Comparison of ENCODE assay signal across 1 cellular context in genomic region chr15:42590619-42591237, GRCh38.
A peak's percentile ranks its signal among the peaks of the same experiment; 100 is the strongest.
TF ChIP-seq lines count a peak whose summit lies in the region.

No MANE protein-coding gene starts in this region.

TF ChIP-seq in HepG2, 621 proteins besides CTCF, POLR2A, EP300 and RAD21 (continued from another document):
- TF ChIP-seq, protein P1, sequence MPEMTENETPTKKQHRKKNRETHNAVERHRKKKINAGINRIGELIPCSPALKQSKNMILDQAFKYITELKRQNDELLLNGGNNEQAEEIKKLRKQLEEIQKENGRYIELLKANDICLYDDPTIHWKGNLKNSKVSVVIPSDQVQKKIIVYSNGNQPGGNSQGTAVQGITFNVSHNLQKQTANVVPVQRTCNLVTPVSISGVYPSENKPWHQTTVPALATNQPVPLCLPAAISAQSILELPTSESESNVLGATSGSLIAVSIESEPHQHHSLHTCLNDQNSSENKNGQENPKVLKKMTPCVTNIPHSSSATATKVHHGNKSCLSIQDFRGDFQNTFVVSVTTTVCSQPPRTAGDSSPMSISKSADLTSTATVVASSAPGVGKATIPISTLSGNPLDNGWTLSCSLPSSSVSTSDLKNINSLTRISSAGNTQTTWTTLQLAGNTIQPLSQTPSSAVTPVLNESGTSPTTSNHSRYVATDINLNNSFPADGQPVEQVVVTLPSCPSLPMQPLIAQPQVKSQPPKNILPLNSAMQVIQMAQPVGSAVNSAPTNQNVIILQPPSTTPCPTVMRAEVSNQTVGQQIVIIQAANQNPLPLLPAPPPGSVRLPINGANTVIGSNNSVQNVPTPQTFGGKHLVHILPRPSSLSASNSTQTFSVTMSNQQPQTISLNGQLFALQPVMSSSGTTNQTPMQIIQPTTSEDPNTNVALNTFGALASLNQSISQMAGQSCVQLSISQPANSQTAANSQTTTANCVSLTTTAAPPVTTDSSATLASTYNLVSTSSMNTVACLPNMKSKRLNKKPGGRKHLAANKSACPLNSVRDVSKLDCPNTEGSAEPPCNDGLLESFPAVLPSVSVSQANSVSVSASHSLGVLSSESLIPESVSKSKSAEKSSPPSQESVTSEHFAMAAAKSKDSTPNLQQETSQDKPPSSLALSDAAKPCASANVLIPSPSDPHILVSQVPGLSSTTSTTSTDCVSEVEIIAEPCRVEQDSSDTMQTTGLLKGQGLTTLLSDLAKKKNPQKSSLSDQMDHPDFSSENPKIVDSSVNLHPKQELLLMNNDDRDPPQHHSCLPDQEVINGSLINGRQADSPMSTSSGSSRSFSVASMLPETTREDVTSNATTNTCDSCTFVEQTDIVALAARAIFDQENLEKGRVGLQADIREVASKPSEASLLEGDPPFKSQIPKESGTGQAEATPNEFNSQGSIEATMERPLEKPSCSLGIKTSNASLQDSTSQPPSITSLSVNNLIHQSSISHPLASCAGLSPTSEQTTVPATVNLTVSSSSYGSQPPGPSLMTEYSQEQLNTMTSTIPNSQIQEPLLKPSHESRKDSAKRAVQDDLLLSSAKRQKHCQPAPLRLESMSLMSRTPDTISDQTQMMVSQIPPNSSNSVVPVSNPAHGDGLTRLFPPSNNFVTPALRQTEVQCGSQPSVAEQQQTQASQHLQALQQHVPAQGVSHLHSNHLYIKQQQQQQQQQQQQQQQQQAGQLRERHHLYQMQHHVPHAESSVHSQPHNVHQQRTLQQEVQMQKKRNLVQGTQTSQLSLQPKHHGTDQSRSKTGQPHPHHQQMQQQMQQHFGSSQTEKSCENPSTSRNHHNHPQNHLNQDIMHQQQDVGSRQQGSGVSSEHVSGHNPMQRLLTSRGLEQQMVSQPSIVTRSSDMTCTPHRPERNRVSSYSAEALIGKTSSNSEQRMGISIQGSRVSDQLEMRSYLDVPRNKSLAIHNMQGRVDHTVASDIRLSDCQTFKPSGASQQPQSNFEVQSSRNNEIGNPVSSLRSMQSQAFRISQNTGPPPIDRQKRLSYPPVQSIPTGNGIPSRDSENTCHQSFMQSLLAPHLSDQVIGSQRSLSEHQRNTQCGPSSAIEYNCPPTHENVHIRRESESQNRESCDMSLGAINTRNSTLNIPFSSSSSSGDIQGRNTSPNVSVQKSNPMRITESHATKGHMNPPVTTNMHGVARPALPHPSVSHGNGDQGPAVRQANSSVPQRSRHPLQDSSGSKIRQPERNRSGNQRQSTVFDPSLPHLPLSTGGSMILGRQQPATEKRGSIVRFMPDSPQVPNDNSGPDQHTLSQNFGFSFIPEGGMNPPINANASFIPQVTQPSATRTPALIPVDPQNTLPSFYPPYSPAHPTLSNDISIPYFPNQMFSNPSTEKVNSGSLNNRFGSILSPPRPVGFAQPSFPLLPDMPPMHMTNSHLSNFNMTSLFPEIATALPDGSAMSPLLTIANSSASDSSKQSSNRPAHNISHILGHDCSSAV (CRISPR knock-in tag; IDR thresholded peaks at IDR 0.05; ENCODE audit: borderline replicate concordance) = no peak
- TF ChIP-seq SALL1 (CRISPR knock-in tag; IDR thresholded peaks at IDR 0.05) (0 out of 2 replicates have a peak, but pooled peaks have one; percentile 42), ZNF775 (CRISPR knock-in tag; IDR thresholded peaks at IDR 0.05; ENCODE audit: borderline replicate concordance) (no peak), TARDBP (CRISPR knock-in tag; IDR thresholded peaks at IDR 0.05) (0 out of 2 replicates have a peak, but pooled peaks have one; percentile 30)
